In genomic region chr16:20675488-20676267, GRCh38 we compare ENCODE assay signal across 8 cellular contexts. TPM values are rescaled to one million over a fixed set of nuclear protein-coding genes. Genes with fewer than 3 reads are reported as not detected.
A peak's percentile ranks its signal among the peaks of the same experiment; 100 is the strongest.
DNase-seq lines count a peak whose midpoint lies in the region; ATAC-seq lines count a peak whose summit lies in the region.

No MANE protein-coding gene starts in this region.

- POLR2A ChIA-PET in activated CD4-positive, alpha-beta T cell treated with anti-CD3 and anti-CD28 coated beads for 36 hours (lab: Charles Lee): no interaction called here

- no peaks in the 10 kb centered on the region for H3K36me3 Mint-ChIP-seq in activated CD4-positive, alpha-beta T cell treated with anti-CD3 and anti-CD28 coated beads for 36 hours (ENCODE audit: low read depth)
- H3K36me3 Mint-ChIP-seq in activated naive CD8-positive, alpha-beta T cell treated with anti-CD3 and anti-CD28 coated beads for 36 hours: no peaks in the 10 kb centered on the region

- H3K27ac Mint-ChIP-seq in activated CD4-positive, alpha-beta T cell treated with anti-CD3 and anti-CD28 coated beads for 36 hours: peak overlapping the region; percentile 78
- H3K27ac Mint-ChIP-seq in activated naive CD8-positive, alpha-beta T cell treated with anti-CD3 and anti-CD28 coated beads for 36 hours: peak overlapping the region; percentile 82

- peak; percentile 77 for ATAC-seq in activated CD4-positive, alpha-beta T cell treated with anti-CD3 and anti-CD28 coated beads for 36 hours
- no peak for ATAC-seq in GM21447 (IDR thresholded peaks at IDR 0.05; ENCODE audit: unreplicated experiment)

- H3K9me3 Mint-ChIP-seq in activated CD4-positive, alpha-beta T cell treated with anti-CD3 and anti-CD28 coated beads for 36 hours (ENCODE audit: low read depth): no peaks in the 10 kb centered on the region
- H3K9me3 Mint-ChIP-seq in activated naive CD8-positive, alpha-beta T cell treated with anti-CD3 and anti-CD28 coated beads for 36 hours: no peaks in the 10 kb centered on the region

- H3K4me3 Mint-ChIP-seq in activated CD4-positive, alpha-beta T cell treated with anti-CD3 and anti-CD28 coated beads for 36 hours: peak overlapping the region; percentile 69
- H3K4me3 Mint-ChIP-seq in activated naive CD8-positive, alpha-beta T cell treated with anti-CD3 and anti-CD28 coated beads for 36 hours: peak overlapping the region; percentile 77

- no peaks in the 10 kb centered on the region for H3K27me3 Mint-ChIP-seq in activated CD4-positive, alpha-beta T cell treated with anti-CD3 and anti-CD28 coated beads for 36 hours
- H3K27me3 Mint-ChIP-seq in activated naive CD8-positive, alpha-beta T cell treated with anti-CD3 and anti-CD28 coated beads for 36 hours: no peaks in the 10 kb centered on the region

- intact Hi-C loops in activated CD4-positive, alpha-beta T cell treated with anti-CD3 and anti-CD28 coated beads for 36 hours (cut with DNase I, micrococcal nuclease): no loop called here

- CTCF ChIA-PET in activated CD4-positive, alpha-beta T cell treated with anti-CD3 and anti-CD28 coated beads for 36 hours (lab: Charles Lee): interaction anchor here (0.6 to 1.4 kb wide), 4 partner anchors 39 to 308 kb away, joined by 3 to 4 read pairs (median 3); partner anchors contain the start of gene THUMPD1

- DNase-seq in activated CD4-positive, alpha-beta T cell treated with anti-CD3 and anti-CD28 coated beads for 36 hours: peak; percentile 62
- DNase-seq in activated CD4-positive, alpha-beta T cell treated with anti-CD3 and anti-CD28 coated beads for 1 hour: no peak
- peak; percentile 67 for DNase-seq in NCI-H2029 treated with DMSO at 0.1 percent for 48 hours (lab: John Stamatoyannopoulos, UW)
- DNase-seq in activated naive CD8-positive, alpha-beta T cell treated with anti-CD3 and anti-CD28 coated beads for 36 hours: peak; percentile 22
- peak; percentile 68 for DNase-seq in iPS-NIHi7 (ENCODE audit: extremely low spot score)
- DNase-seq in stimulated activated CD4-positive, alpha-beta T cell treated with anti-CD3 and anti-CD28 coated beads, Interleukin-15, amount 100 ng/mL, for 24 hours: peak; percentile 45
- no peak for DNase-seq in NCI-H1048 (lab: John Stamatoyannopoulos, UW)

- peaks cover 33% of the 10 kb centered on the region for H3K4me1 Mint-ChIP-seq in activated CD4-positive, alpha-beta T cell treated with anti-CD3 and anti-CD28 coated beads for 36 hours
- H3K4me1 Mint-ChIP-seq in activated naive CD8-positive, alpha-beta T cell treated with anti-CD3 and anti-CD28 coated beads for 36 hours: peaks cover 34% of the 10 kb centered on the region

RNA-seq across cellular contexts. Expression of gene ACSM1, which starts 21.8 kb away (rescaled TPM):
- total RNA-seq in activated CD4-positive, alpha-beta T cell treated with anti-CD3 and anti-CD28 coated beads for 36 hours: not detected
- under 1 TPM in 1 of 2 experiments, not detected in 1; 0.16 TPM for total RNA-seq in activated naive CD8-positive, alpha-beta T cell treated with anti-CD3 and anti-CD28 coated beads for 36 hours

Comparison
In these comparisons a context has a peak if more than half of its experiments do, and no peak if none do; other contexts are left out.
1. DNase-seq: peak in activated CD4-positive, alpha-beta T cell treated with anti-CD3 and anti-CD28 coated beads for 36 hours (single experiment), NCI-H2029 treated with DMSO at 0.1 percent for 48 hours (single experiment), activated naive CD8-positive, alpha-beta T cell treated with anti-CD3 and anti-CD28 coated beads for 36 hours (single experiment), iPS-NIHi7 (single experiment) and stimulated activated CD4-positive, alpha-beta T cell treated with anti-CD3 and anti-CD28 coated beads, Interleukin-15, amount 100 ng/mL, for 24 hours (single experiment); none in activated CD4-positive, alpha-beta T cell treated with anti-CD3 and anti-CD28 coated beads for 1 hour (single experiment) and NCI-H1048 (single experiment).